Comparison of ENCODE assay signal across 12 cellular contexts in genomic region chr11:114121138-114121537, GRCh38.
"Had no signal": no experiment of that assay in that cellular context is flagged by ENCODE, and none has a peak within 500 bp of the region (broad histone marks: within the 10 kb centered on the region; RNA-seq: fewer than 3 reads in every experiment).

No MANE protein-coding gene starts in this region.

- H3K27ac ChIP-seq: epithelial cell of prostate, SJCRH30 had no signal

- ATAC-seq: activated T-cell treated with anti-CD3 and anti-CD28 coated beads, Interleukin-2, amount 50 U/mL, for 4 hours; effector memory CD8-positive, alpha-beta T cell had no signal

- H3K27me3 ChIP-seq: SJCRH30 had no signal

- DNase-seq: activated CD4-positive, alpha-beta memory T cell treated with anti-CD3 and anti-CD28 coated beads for 36 hours; activated gamma-delta T cell treated with Interleukin-2 at 50 U/mL for 16 hours; activated naive CD8-positive, alpha-beta T cell treated with anti-CD3 and anti-CD28 coated beads for 36 hours; activated T-cell treated with anti-CD3 and anti-CD28 coated beads, Interleukin-2, amount 50 U/mL, for 4 hours; caudate nucleus; cortex of kidney; effector memory CD8-positive, alpha-beta T cell; mesenchymal stem cell; nephron progenitor cell; SJCRH30 had no signal

- H3K36me3 ChIP-seq: SJCRH30 had no signal

- H3K4me1 ChIP-seq: SJCRH30 had no signal

- H3K4me3 ChIP-seq: SJCRH30, smooth muscle cell had no signal

- H3K4me2 ChIP-seq: smooth muscle cell had no signal

- H3K9me3 ChIP-seq: SJCRH30 had no signal
